Comparison of ENCODE assay signal across 1 cellular context in genomic region chr18:39235118-39235719, GRCh38.
TF ChIP-seq lines count a peak whose summit lies in the region.

No MANE protein-coding gene starts in this region.

TF ChIP-seq in HepG2, 621 proteins besides CTCF, POLR2A, EP300 and RAD21:
- no peak for TF ChIP-seq DBP (CRISPR knock-in tag; IDR thresholded peaks at IDR 0.05; ENCODE audit: not compliant biosample characterization)
- TF ChIP-seq PREB (CRISPR knock-in tag; IDR thresholded peaks at IDR 0.05), result no peak
- TF ChIP-seq, protein P1, sequence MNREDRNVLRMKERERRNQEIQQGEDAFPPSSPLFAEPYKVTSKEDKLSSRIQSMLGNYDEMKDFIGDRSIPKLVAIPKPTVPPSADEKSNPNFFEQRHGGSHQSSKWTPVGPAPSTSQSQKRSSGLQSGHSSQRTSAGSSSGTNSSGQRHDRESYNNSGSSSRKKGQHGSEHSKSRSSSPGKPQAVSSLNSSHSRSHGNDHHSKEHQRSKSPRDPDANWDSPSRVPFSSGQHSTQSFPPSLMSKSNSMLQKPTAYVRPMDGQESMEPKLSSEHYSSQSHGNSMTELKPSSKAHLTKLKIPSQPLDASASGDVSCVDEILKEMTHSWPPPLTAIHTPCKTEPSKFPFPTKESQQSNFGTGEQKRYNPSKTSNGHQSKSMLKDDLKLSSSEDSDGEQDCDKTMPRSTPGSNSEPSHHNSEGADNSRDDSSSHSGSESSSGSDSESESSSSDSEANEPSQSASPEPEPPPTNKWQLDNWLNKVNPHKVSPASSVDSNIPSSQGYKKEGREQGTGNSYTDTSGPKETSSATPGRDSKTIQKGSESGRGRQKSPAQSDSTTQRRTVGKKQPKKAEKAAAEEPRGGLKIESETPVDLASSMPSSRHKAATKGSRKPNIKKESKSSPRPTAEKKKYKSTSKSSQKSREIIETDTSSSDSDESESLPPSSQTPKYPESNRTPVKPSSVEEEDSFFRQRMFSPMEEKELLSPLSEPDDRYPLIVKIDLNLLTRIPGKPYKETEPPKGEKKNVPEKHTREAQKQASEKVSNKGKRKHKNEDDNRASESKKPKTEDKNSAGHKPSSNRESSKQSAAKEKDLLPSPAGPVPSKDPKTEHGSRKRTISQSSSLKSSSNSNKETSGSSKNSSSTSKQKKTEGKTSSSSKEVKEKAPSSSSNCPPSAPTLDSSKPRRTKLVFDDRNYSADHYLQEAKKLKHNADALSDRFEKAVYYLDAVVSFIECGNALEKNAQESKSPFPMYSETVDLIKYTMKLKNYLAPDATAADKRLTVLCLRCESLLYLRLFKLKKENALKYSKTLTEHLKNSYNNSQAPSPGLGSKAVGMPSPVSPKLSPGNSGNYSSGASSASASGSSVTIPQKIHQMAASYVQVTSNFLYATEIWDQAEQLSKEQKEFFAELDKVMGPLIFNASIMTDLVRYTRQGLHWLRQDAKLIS (CRISPR knock-in tag; IDR thresholded peaks at IDR 0.05), result no peak
- TF ChIP-seq ZNF354B (CRISPR knock-in tag; IDR thresholded peaks at IDR 0.05), result no peak
- TF ChIP-seq GATAD1 (CRISPR knock-in tag; IDR thresholded peaks at IDR 0.05), result no peak
- TF ChIP-seq ZNF850 (CRISPR knock-in tag; conservative IDR thresholded peaks at IDR 0.05), result peak; percentile 62; the same call in 1 of the 2 replicates
